Comparison of ENCODE assay signal across 1 cellular context in the genomic region with DNA sequence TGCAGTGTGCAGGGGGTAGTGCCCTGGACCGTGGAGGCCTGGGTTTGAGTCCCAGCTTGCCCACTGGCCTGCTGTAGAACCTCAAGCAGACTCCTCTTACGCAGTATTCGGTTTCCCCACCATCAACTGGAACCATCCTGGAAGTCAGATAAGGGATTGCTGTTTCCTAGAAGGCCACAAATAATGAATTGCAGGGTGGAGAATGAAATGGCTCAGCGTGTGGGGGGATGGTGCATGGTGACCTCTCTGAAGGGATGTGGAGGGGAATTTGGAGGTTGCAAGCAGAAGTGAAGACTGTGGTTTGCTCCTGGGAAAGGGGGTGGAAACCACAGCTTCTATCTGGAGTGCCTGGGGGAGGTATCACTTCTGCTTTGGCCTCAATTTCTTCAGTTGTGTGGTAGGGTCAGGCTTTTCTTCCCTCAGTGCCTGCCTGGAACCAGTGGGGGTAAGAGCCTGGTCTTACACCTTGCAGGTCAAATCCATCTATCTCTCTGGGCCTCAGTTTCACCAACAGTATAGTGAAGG.
TF ChIP-seq lines count a peak whose summit lies in the region.

No MANE protein-coding gene starts in this region.

TF ChIP-seq in GM12878, 131 proteins besides CTCF, POLR2A, EP300 and RAD21 (continued from another document and continues in another):
- TF ChIP-seq, protein P1, sequence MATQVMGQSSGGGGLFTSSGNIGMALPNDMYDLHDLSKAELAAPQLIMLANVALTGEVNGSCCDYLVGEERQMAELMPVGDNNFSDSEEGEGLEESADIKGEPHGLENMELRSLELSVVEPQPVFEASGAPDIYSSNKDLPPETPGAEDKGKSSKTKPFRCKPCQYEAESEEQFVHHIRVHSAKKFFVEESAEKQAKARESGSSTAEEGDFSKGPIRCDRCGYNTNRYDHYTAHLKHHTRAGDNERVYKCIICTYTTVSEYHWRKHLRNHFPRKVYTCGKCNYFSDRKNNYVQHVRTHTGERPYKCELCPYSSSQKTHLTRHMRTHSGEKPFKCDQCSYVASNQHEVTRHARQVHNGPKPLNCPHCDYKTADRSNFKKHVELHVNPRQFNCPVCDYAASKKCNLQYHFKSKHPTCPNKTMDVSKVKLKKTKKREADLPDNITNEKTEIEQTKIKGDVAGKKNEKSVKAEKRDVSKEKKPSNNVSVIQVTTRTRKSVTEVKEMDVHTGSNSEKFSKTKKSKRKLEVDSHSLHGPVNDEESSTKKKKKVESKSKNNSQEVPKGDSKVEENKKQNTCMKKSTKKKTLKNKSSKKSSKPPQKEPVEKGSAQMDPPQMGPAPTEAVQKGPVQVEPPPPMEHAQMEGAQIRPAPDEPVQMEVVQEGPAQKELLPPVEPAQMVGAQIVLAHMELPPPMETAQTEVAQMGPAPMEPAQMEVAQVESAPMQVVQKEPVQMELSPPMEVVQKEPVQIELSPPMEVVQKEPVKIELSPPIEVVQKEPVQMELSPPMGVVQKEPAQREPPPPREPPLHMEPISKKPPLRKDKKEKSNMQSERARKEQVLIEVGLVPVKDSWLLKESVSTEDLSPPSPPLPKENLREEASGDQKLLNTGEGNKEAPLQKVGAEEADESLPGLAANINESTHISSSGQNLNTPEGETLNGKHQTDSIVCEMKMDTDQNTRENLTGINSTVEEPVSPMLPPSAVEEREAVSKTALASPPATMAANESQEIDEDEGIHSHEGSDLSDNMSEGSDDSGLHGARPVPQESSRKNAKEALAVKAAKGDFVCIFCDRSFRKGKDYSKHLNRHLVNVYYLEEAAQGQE (IDR thresholded peaks at IDR 0.05; ENCODE audit: low read depth, low read length), result peak; percentile 45; the same call in 1 of the 2 replicates
- TF ChIP-seq SPI1 (IDR thresholded peaks at IDR 0.05; ENCODE audit: borderline replicate concordance, insufficient read depth, low read depth, low read length) (peak; percentile 100), BCL11A (IDR thresholded peaks at IDR 0.05; ENCODE audit: low read depth, low read length) (peak; percentile 100), CBFB (IDR thresholded peaks at IDR 0.05; ENCODE audit: low read depth) (peak; percentile 100), JUNB (IDR thresholded peaks at IDR 0.05) (peak; percentile 77), NR2C2 (IDR thresholded peaks at IDR 0.05; ENCODE audit: borderline replicate concordance, control insufficient read depth, insufficient read length, low read depth) (no peak), RUNX3 (IDR thresholded peaks at IDR 0.05; ENCODE audit: low read length) (no peak), RFX5 (IDR thresholded peaks at IDR 0.05; ENCODE audit: low read depth, low read length) (no peak), TCF12 (IDR thresholded peaks at IDR 0.05; ENCODE audit: low read depth, low read length) (peak; percentile 94), ZSCAN29 (IDR thresholded peaks at IDR 0.05) (peak; percentile 67; the same call in 1 of the 2 replicates), JUND (IDR thresholded peaks at IDR 0.05; ENCODE audit: low read depth, low read length) (peak; percentile 43; the same call in 1 of the 2 replicates), MYC (IDR thresholded peaks at IDR 0.05; ENCODE audit: insufficient read depth, insufficient read length, insufficient replicate concordance, low read length, severe bottlenecking) (no peak), NFXL1 (IDR thresholded peaks at IDR 0.05; ENCODE audit: borderline replicate concordance) (no peak), MTA3 (IDR thresholded peaks at IDR 0.05; ENCODE audit: borderline replicate concordance, low read length) (no peak), WRNIP1 (IDR thresholded peaks at IDR 0.05; ENCODE audit: borderline replicate concordance, low read depth, low read length) (0 out of 2 replicates have a peak, but pooled peaks have one; percentile 78), ZBED1 (IDR thresholded peaks at IDR 0.05; ENCODE audit: borderline replicate concordance) (peak; percentile 97), ZNF207 (IDR thresholded peaks at IDR 0.05; ENCODE audit: borderline replicate concordance) (peak; percentile 70; the same call in 1 of the 2 replicates), SP1 (IDR thresholded peaks at IDR 0.05; ENCODE audit: low read depth, low read length) (peak; percentile 93), GATAD2B (conservative IDR thresholded peaks at IDR 0.05; ENCODE audit: low read depth) (peak; percentile 96), SREBF2 (IDR thresholded peaks at IDR 0.05; ENCODE audit: low read length) (no peak), EGR1 (IDR thresholded peaks at IDR 0.05; ENCODE audit: borderline replicate concordance in 1 of 2, low read depth in 2 of 2, low read length in 2 of 2) (peak in 1 of 2 experiments; percentile 92; a peak in 2 of 3 replicates), SMAD1 (IDR thresholded peaks at IDR 0.05; ENCODE audit: low read depth, partially characterized antibody) (peak; percentile 40), NR2F1 (conservative IDR thresholded peaks at IDR 0.05) (peak; percentile 97), ZNF217 (IDR thresholded peaks at IDR 0.05) (peak; percentile 93), SMARCA5 (IDR thresholded peaks at IDR 0.05) (0 out of 2 replicates have a peak, but pooled peaks have one; percentile 4), ZNF622 (IDR thresholded peaks at IDR 0.05) (no peak), BHLHE40 (IDR thresholded peaks at IDR 0.05; ENCODE audit: borderline replicate concordance in 1 of 2, low read depth in 2 of 2, low read length in 1 of 2) (peak; percentile 90), MEF2A (IDR thresholded peaks at IDR 0.05; ENCODE audit: insufficient read depth, low read depth, low read length) (peak; percentile 97), ESRRA (IDR thresholded peaks at IDR 0.05; ENCODE audit: low read length) (peak; percentile 77), BMI1 (IDR thresholded peaks at IDR 0.05; ENCODE audit: borderline replicate concordance) (peak; percentile 89), HDAC6 (IDR thresholded peaks at IDR 0.05; ENCODE audit: unreplicated experiment) (no peak), ZZZ3 (IDR thresholded peaks at IDR 0.05; ENCODE audit: control insufficient read depth, insufficient read length, low read depth) (no peak), ETV6 (conservative IDR thresholded peaks at IDR 0.05 in 1 of 2, IDR thresholded peaks at IDR 0.05 in 1 of 2; ENCODE audit: borderline replicate concordance in 1 of 2, low read depth in 1 of 2) (peak in 1 of 2 experiments; percentile 93; a peak in 2 of 4 replicates), CREB1 (IDR thresholded peaks at IDR 0.05; ENCODE audit: low read depth) (no peak), NR2C1 (IDR thresholded peaks at IDR 0.05) (peak; percentile 43), POLR2AphosphoS5 (IDR thresholded peaks at IDR 0.05; ENCODE audit: low read length) (peak; percentile 96)
- TF ChIP-seq, protein P2, sequence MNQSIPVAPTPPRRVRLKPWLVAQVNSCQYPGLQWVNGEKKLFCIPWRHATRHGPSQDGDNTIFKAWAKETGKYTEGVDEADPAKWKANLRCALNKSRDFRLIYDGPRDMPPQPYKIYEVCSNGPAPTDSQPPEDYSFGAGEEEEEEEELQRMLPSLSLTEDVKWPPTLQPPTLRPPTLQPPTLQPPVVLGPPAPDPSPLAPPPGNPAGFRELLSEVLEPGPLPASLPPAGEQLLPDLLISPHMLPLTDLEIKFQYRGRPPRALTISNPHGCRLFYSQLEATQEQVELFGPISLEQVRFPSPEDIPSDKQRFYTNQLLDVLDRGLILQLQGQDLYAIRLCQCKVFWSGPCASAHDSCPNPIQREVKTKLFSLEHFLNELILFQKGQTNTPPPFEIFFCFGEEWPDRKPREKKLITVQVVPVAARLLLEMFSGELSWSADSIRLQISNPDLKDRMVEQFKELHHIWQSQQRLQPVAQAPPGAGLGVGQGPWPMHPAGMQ (IDR thresholded peaks at IDR 0.05; ENCODE audit: borderline replicate concordance), result peak; percentile 52; the same call in 1 of the 2 replicates
- TF ChIP-seq, protein P3, sequence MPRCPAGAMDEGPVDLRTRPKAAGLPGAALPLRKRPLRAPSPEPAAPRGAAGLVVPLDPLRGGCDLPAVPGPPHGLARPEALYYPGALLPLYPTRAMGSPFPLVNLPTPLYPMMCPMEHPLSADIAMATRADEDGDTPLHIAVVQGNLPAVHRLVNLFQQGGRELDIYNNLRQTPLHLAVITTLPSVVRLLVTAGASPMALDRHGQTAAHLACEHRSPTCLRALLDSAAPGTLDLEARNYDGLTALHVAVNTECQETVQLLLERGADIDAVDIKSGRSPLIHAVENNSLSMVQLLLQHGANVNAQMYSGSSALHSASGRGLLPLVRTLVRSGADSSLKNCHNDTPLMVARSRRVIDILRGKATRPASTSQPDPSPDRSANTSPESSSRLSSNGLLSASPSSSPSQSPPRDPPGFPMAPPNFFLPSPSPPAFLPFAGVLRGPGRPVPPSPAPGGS (IDR thresholded peaks at IDR 0.05; ENCODE audit: borderline replicate concordance, insufficient read depth, low read depth, low read length, poor library complexity, severe bottlenecking), result peak; percentile 98
- TF ChIP-seq, protein P4, sequence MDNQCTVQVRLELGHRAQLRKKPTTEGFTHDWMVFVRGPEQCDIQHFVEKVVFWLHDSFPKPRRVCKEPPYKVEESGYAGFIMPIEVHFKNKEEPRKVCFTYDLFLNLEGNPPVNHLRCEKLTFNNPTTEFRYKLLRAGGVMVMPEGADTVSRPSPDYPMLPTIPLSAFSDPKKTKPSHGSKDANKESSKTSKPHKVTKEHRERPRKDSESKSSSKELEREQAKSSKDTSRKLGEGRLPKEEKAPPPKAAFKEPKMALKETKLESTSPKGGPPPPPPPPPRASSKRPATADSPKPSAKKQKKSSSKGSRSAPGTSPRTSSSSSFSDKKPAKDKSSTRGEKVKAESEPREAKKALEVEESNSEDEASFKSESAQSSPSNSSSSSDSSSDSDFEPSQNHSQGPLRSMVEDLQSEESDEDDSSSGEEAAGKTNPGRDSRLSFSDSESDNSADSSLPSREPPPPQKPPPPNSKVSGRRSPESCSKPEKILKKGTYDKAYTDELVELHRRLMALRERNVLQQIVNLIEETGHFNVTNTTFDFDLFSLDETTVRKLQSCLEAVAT (IDR thresholded peaks at IDR 0.05), result peak; percentile 99
- TF ChIP-seq, protein P5, sequence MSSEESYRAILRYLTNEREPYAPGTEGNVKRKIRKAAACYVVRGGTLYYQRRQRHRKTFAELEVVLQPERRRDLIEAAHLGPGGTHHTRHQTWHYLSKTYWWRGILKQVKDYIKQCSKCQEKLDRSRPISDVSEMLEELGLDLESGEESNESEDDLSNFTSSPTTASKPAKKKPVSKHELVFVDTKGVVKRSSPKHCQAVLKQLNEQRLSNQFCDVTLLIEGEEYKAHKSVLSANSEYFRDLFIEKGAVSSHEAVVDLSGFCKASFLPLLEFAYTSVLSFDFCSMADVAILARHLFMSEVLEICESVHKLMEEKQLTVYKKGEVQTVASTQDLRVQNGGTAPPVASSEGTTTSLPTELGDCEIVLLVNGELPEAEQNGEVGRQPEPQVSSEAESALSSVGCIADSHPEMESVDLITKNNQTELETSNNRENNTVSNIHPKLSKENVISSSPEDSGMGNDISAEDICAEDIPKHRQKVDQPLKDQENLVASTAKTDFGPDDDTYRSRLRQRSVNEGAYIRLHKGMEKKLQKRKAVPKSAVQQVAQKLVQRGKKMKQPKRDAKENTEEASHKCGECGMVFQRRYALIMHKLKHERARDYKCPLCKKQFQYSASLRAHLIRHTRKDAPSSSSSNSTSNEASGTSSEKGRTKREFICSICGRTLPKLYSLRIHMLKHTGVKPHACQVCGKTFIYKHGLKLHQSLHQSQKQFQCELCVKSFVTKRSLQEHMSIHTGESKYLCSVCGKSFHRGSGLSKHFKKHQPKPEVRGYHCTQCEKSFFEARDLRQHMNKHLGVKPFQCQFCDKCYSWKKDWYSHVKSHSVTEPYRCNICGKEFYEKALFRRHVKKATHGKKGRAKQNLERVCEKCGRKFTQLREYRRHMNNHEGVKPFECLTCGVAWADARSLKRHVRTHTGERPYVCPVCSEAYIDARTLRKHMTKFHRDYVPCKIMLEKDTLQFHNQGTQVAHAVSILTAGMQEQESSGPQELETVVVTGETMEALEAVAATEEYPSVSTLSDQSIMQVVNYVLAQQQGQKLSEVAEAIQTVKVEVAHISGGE (CRISPR knock-in tag; IDR thresholded peaks at IDR 0.05), result 0 out of 2 replicates have a peak, but pooled peaks have one; percentile 18
- TF ChIP-seq, protein P6, sequence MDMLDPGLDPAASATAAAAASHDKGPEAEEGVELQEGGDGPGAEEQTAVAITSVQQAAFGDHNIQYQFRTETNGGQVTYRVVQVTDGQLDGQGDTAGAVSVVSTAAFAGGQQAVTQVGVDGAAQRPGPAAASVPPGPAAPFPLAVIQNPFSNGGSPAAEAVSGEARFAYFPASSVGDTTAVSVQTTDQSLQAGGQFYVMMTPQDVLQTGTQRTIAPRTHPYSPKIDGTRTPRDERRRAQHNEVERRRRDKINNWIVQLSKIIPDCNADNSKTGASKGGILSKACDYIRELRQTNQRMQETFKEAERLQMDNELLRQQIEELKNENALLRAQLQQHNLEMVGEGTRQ (IDR thresholded peaks at IDR 0.05; ENCODE audit: borderline replicate concordance, low read depth, low read length), result no peak
- TF ChIP-seq, protein P7, sequence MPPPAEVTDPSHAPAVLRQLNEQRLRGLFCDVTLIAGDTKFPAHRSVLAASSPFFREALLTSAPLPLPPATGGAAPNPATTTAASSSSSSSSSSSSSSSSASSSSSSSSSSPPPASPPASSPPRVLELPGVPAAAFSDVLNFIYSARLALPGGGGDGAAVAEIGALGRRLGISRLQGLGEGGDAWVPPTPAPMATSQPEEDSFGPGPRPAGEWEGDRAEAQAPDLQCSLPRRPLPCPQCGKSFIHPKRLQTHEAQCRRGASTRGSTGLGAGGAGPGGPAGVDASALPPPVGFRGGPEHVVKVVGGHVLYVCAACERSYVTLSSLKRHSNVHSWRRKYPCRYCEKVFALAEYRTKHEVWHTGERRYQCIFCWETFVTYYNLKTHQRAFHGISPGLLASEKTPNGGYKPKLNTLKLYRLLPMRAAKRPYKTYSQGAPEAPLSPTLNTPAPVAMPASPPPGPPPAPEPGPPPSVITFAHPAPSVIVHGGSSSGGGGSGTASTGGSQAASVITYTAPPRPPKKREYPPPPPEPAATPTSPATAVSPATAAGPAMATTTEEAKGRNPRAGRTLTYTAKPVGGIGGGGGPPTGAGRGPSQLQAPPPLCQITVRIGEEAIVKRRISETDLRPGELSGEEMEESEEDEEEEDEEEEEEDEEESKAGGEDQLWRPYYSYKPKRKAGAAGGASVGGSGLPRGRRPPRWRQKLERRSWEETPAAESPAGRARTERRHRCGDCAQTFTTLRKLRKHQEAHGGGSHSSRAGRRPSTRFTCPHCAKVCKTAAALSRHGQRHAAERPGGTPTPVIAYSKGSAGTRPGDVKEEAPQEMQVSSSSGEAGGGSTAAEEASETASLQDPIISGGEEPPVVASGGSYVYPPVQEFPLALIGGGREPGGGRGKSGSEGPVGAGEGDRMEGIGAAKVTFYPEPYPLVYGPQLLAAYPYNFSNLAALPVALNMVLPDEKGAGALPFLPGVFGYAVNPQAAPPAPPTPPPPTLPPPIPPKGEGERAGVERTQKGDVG (CRISPR knock-in tag; IDR thresholded peaks at IDR 0.05), result no peak
